In the genomic region with DNA sequence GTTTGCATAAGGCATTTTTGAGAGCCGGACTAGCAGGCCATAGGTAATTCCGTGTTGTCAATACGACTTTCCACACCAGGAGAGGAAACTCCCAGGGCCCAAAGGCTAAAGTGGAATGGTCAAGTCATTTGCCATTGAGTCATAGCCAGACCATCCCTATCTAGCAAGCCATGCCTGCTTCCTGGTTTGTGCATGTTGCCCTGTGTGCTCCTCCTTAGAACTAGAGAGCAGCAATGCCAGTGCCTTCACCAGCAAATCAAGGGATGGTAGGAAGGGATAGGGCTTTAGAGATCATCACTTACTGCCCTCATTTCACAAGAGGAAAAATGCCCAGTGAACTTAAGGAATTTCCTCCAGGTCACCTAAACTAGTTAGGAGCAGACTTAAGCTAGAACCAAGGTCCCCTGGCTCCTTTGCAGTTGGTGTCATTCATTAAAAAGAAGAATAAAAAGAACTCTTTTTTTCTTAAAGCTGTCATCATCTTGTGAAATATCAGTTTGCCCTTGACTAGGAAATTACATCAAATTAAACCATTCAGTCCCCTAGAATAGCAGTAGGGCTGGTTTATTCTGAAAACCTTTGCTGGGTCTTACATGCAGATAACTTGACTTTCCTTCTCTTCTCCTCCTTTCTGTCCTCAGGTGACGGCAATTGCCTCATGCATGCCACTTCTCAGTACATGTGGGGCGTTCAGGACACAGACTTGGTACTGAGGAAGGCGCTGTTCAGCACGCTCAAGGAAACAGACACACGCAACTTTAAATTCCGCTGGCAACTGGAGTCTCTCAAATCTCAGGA, we compare ENCODE assay signal across 1 cellular context.
TF ChIP-seq lines count a peak whose summit lies in the region.

No MANE protein-coding gene starts in this region.

TF ChIP-seq in K562, 482 proteins besides CTCF, POLR2A, EP300 and RAD21 (continued from another document):
- TF ChIP-seq NFE2 (IDR thresholded peaks at IDR 0.05; ENCODE audit: low read depth) (0 out of 2 replicates have a peak, but pooled peaks have one; percentile 4), STAT5B (CRISPR knock-in tag; IDR thresholded peaks at IDR 0.05) (no peak), TCF3 (CRISPR knock-in tag; IDR thresholded peaks at IDR 0.05) (peak; percentile 20; the same call in 1 of the 2 replicates), CBFA2T3 (IDR thresholded peaks at IDR 0.05) (peak; percentile 6; the same call in 1 of the 2 replicates), DMBX1 (CRISPR knock-in tag; IDR thresholded peaks at IDR 0.05; ENCODE audit: borderline replicate concordance) (peak; percentile 38)
- TF ChIP-seq, protein P1, sequence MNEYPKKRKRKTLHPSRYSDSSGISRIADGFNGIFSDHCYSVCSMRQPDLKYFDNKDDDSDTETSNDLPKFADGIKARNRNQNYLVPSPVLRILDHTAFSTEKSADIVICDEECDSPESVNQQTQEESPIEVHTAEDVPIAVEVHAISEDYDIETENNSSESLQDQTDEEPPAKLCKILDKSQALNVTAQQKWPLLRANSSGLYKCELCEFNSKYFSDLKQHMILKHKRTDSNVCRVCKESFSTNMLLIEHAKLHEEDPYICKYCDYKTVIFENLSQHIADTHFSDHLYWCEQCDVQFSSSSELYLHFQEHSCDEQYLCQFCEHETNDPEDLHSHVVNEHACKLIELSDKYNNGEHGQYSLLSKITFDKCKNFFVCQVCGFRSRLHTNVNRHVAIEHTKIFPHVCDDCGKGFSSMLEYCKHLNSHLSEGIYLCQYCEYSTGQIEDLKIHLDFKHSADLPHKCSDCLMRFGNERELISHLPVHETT (CRISPR knock-in tag; conservative IDR thresholded peaks at IDR 0.05 in 1 of 2, IDR thresholded peaks at IDR 0.05 in 1 of 2) = 0 out of 4 replicates have a peak, but pooled peaks of 1 of the 2 experiments have one; percentile 8
